ENCODE assay signal across 8 cellular contexts in genomic region chr11:36306888-36307287, GRCh38.
A peak's percentile ranks its signal among the peaks of the same experiment; 100 is the strongest.
DNase-seq lines count a peak whose midpoint lies in the region; TF ChIP-seq lines count a peak whose summit lies in the region.

No MANE protein-coding gene starts in this region.

- no peak overlapping the region for H3K4me3 ChIP-seq in coronary artery
- no peak overlapping the region for H3K4me3 ChIP-seq in retinal pigment epithelial cell (ENCODE audit: low read length)

- TF ChIP-seq CTCF in coronary artery (IDR thresholded peaks at IDR 0.05) = peak; percentile 18
- TF ChIP-seq CTCF in retinal pigment epithelial cell (conservative IDR thresholded peaks at IDR 0.05; ENCODE audit: low read depth, low read length) = peak; percentile 67

- DNase-seq in SHP77 (lab: John Stamatoyannopoulos, UW) = peak; percentile 4 to 8
- no peak for DNase-seq in SHP77 treated with DMSO at 0.1 percent for 48 hours (lab: John Stamatoyannopoulos, UW)
- DNase-seq in NOMO-1 (lab: John Stamatoyannopoulos, UW; ENCODE audit: unreplicated experiment in 2 of 2) = peak; percentile 26 to 64
- DNase-seq in coronary artery (ENCODE audit: low spot score) = no peak
- no peak for DNase-seq in retinal pigment epithelial cell (ENCODE audit: low read depth)
- no peak for DNase-seq in NCI-H748 treated with DMSO at 0.1 percent for 48 hours (lab: John Stamatoyannopoulos, UW)
- no peak for DNase-seq in NCI-H526 treated with DMSO at 0.1 percent for 48 hours (lab: John Stamatoyannopoulos, UW)
- no peak for DNase-seq in DMS153 (lab: John Stamatoyannopoulos, UW)

- no peak overlapping the region for H3K27ac ChIP-seq in coronary artery

Comparison
In these comparisons a context has a peak if more than half of its experiments do, and no peak if none do; other contexts are left out.
1. DNase-seq: peak in SHP77 (2 of 2) and NOMO-1 (2 of 2); none in SHP77 treated with DMSO at 0.1 percent for 48 hours (single experiment), coronary artery (single experiment), retinal pigment epithelial cell (single experiment), NCI-H748 treated with DMSO at 0.1 percent for 48 hours (single experiment), NCI-H526 treated with DMSO at 0.1 percent for 48 hours (single experiment) and DMS153 (single experiment).